Comparison of ENCODE assay signal across 8 cellular contexts in genomic region chr14:50260511-50260910, GRCh38. TPM values are rescaled to one million over a fixed set of nuclear protein-coding genes. Genes with fewer than 3 reads are reported as not detected.
DNase-seq lines count a peak whose midpoint lies in the region; TF ChIP-seq lines count a peak whose summit lies in the region.

No MANE protein-coding gene starts in this region.

- no peaks in the 10 kb centered on the region for H4K20me1 ChIP-seq in H9 (ENCODE audit: control insufficient read depth, insufficient read depth, insufficient read length)
- no peaks in the 10 kb centered on the region for H4K20me1 ChIP-seq in SU-DHL-6 (ENCODE audit: low read depth, low read length)

- no peaks in the 10 kb centered on the region for H3K79me2 ChIP-seq in H9 (ENCODE audit: insufficient read depth, low read length)
- H3K79me2 ChIP-seq in SU-DHL-6 (ENCODE audit: insufficient read depth, low read length): no peaks in the 10 kb centered on the region

- H3K27me3 ChIP-seq in H9 (ENCODE audit: insufficient read depth, low read length) (no peaks in the 10 kb centered on the region), SU-DHL-6 (ENCODE audit: low read length) (no peaks in the 10 kb centered on the region)

- H3K56ac ChIP-seq in H9 (ENCODE audit: insufficient read length, low read depth, low read length): no peak overlapping the region

- no peak overlapping the region for H3T11ph ChIP-seq in H9 (ENCODE audit: low read length)

- no peaks in the 10 kb centered on the region for H3F3A ChIP-seq in SU-DHL-6 (ENCODE audit: insufficient read depth)

- H3K9me2 ChIP-seq in SU-DHL-6 (replicated peaks; ENCODE audit: insufficient read depth, low read length): no peaks in the 10 kb centered on the region

- no peak overlapping the region for H4K5ac ChIP-seq in H9 (ENCODE audit: insufficient read length, low read depth, low read length)

- H4K8ac ChIP-seq in H9 (replicated peaks; ENCODE audit: insufficient read length, low read depth, low read length): no peak overlapping the region

- H3K4me2 ChIP-seq in H9 (ENCODE audit: insufficient read depth, insufficient read length, low read length) (no peak overlapping the region), SU-DHL-6 (ENCODE audit: low read depth, low read length, poor library complexity, severe bottlenecking) (no peak overlapping the region)

- H3K4me1 Mint-ChIP-seq in H9 (no peaks in the 10 kb centered on the region), mesothelial cell of epicardium (peaks cover 5% of the 10 kb centered on the region)

- no peak overlapping the region for H2BK120ac ChIP-seq in H9 (ENCODE audit: low read depth, low read length, poor library complexity, severe bottlenecking)

- H3K27me3 Mint-ChIP-seq in H9 (ENCODE audit: low read depth): no peaks in the 10 kb centered on the region
- no peaks in the 10 kb centered on the region for H3K27me3 Mint-ChIP-seq in mesothelial cell of epicardium (ENCODE audit: low read depth)

- WGBS in H9 (ENCODE audit: extremely low coverage, insufficient read length, low lambda C conversion rate): no CpG with 5 or more reads among the region's 3 CpGs

- no peak overlapping the region for H3K27ac Mint-ChIP-seq in H9
- no peak overlapping the region for H3K27ac Mint-ChIP-seq in mesothelial cell of epicardium

- H2BK12ac ChIP-seq in H9 (ENCODE audit: insufficient read length, low read depth, low read length): no peak overlapping the region

- DNase-seq in NCI-H1436 (lab: John Stamatoyannopoulos, UW): peak; percentile 5
- DNase-seq in NCI-H1436 treated with DMSO at 0.1 percent for 48 hours (lab: John Stamatoyannopoulos, UW): no peak
- DNase-seq in H9: no peak
- DNase-seq in fibroblast of villous mesenchyme (ENCODE audit: low read depth): peak; percentile 52
- DNase-seq in skeletal muscle cell (ENCODE audit: low read depth): peak; percentile 4
- DNase-seq in nucleus accumbens (lab: John Stamatoyannopoulos, UW): no peak
- no peak for DNase-seq in mesothelial cell of epicardium (ENCODE audit: low spot score in 2 of 2, unreplicated experiment in 2 of 2)

- no peaks in the 10 kb centered on the region for H3K79me1 ChIP-seq in H9 (ENCODE audit: insufficient read depth, low read depth, low read length, poor library complexity, severe bottlenecking)

- no peak overlapping the region for H3K4ac ChIP-seq in H9 (ENCODE audit: low read depth, low read length)

- H2BK5ac ChIP-seq in H9 (ENCODE audit: insufficient read length, low read length): no peak overlapping the region

- peak; percentile 57 for TF ChIP-seq CTCF in H9 (conservative IDR thresholded peaks at IDR 0.05)
- TF ChIP-seq CTCF in SU-DHL-6 (IDR thresholded peaks at IDR 0.05; ENCODE audit: insufficient read depth, low read length, poor library complexity, severe bottlenecking): peak; percentile 48
- peak; percentile 75 for TF ChIP-seq CTCF in fibroblast of villous mesenchyme (IDR thresholded peaks at IDR 0.05; ENCODE audit: insufficient read depth, low read depth, low read length)
- no peak for TF ChIP-seq CTCF in mesothelial cell of epicardium (IDR thresholded peaks at IDR 0.05; ENCODE audit: unreplicated experiment)

- no peak overlapping the region for H3K4me3 ChIP-seq in SU-DHL-6 (ENCODE audit: insufficient read depth, low read length, poor library complexity, severe bottlenecking)
- no peak overlapping the region for H3K4me3 ChIP-seq in fibroblast of villous mesenchyme (ENCODE audit: low read depth, low read length)
- H3K4me3 ChIP-seq in skeletal muscle cell (ENCODE audit: low read depth, low read length): no peak overlapping the region

- H3K18ac ChIP-seq in H9 (ENCODE audit: insufficient read length, low read depth, low read length): no peak overlapping the region

- H3K9me3 Mint-ChIP-seq in H9 (no peaks in the 10 kb centered on the region), mesothelial cell of epicardium (no peaks in the 10 kb centered on the region)

- H3K23ac ChIP-seq in H9 (ENCODE audit: insufficient read length, low read depth, low read length): no peak overlapping the region

- no peak overlapping the region for H2AK5ac ChIP-seq in H9 (ENCODE audit: insufficient read length, low read length)

- no peaks in the 10 kb centered on the region for H3K36me3 ChIP-seq in SU-DHL-6 (ENCODE audit: low read length)

- H3K23me2 ChIP-seq in H9 (ENCODE audit: insufficient read length, low read depth, low read length, poor library complexity, severe bottlenecking): no peaks in the 10 kb centered on the region

- H2BK20ac ChIP-seq in H9 (ENCODE audit: low read depth, low read length, poor library complexity, severe bottlenecking): no peak overlapping the region

- H3K27ac ChIP-seq in H9 (ENCODE audit: insufficient read length, low read depth, low read length): no peak overlapping the region
- H3K27ac ChIP-seq in SU-DHL-6 (ENCODE audit: low read depth, low read length): no peak overlapping the region

- H3K36me3 Mint-ChIP-seq in H9 (ENCODE audit: insufficient read depth in 1 of 3, low read depth in 3 of 3) (peaks cover 0 to 26% (median 4%) of the 10 kb centered on the region in 3 experiments; a peak in 5 of 7 replicates), mesothelial cell of epicardium (peaks cover 2% of the 10 kb centered on the region)

- no peak overlapping the region for H3K14ac ChIP-seq in H9 (ENCODE audit: insufficient read depth, low read length)

- H2BK15ac ChIP-seq in H9 (ENCODE audit: low read depth, low read length): no peak overlapping the region

- H3K4me1 ChIP-seq in H9 (ENCODE audit: insufficient read depth, low read length): no peaks in the 10 kb centered on the region

- no peak overlapping the region for H4K91ac ChIP-seq in H9 (ENCODE audit: insufficient read length, low read depth, low read length)

- H2AFZ ChIP-seq in H9 (ENCODE audit: low read length) (no peak overlapping the region), SU-DHL-6 (ENCODE audit: low read depth, low read length, severe bottlenecking) (no peak overlapping the region)

- no peak overlapping the region for H3K9ac ChIP-seq in H9 (ENCODE audit: extremely low read depth, insufficient read length, low read length)
- H3K9ac ChIP-seq in SU-DHL-6 (ENCODE audit: low read length): no peak overlapping the region

- H3K9me3 ChIP-seq in H9 (ENCODE audit: control insufficient read depth, low read depth, low read length): no peaks in the 10 kb centered on the region
- H3K9me3 ChIP-seq in SU-DHL-6 (ENCODE audit: insufficient read depth, low read length): no peaks in the 10 kb centered on the region

- no peak overlapping the region for H3K4me3 Mint-ChIP-seq in H9
- H3K4me3 Mint-ChIP-seq in mesothelial cell of epicardium: no peak overlapping the region

RNA-seq across cellular contexts. Expression of gene SOS2, which starts 29.1 kb away (rescaled TPM):
- total RNA-seq in H9 (2021): 9.4 and 9.6 TPM in 2 replicates
- total RNA-seq in fibroblast of villous mesenchyme: 24.5 and 27.2 TPM in 2 replicates
- total RNA-seq in mesothelial cell of epicardium: 43.6 to 47.0 TPM (median 45.7 TPM) in 3 replicates

RNA-seq across cellular contexts. Expression of gene L2HGDH, which starts 51.5 kb away (rescaled TPM):
- total RNA-seq in H9 (2021) (22.6 and 24.8 TPM in 2 replicates), fibroblast of villous mesenchyme (3.5 and 4.3 TPM in 2 replicates), mesothelial cell of epicardium (11.0 to 12.1 TPM (median 11.2 TPM) in 3 replicates)

RNA-seq across cellular contexts. Expression of gene DMAC2L, which starts 51.6 kb away (rescaled TPM):
- total RNA-seq in H9 (2021): 22.4 TPM in 2 replicates
- 3.5 and 5.2 TPM in 2 replicates for total RNA-seq in fibroblast of villous mesenchyme
- total RNA-seq in mesothelial cell of epicardium: 18.6 to 21.7 TPM (median 21.4 TPM) in 3 replicates

Comparison
In these comparisons a context has a peak if more than half of its experiments do, and no peak if none do; other contexts are left out.
1. DNase-seq: peak in NCI-H1436 (single experiment), fibroblast of villous mesenchyme (single experiment) and skeletal muscle cell (single experiment); none in NCI-H1436 treated with DMSO at 0.1 percent for 48 hours (single experiment), H9 (single experiment), nucleus accumbens (0 of 56) and mesothelial cell of epicardium (0 of 2).